Comparison of ENCODE assay signal across 20 cellular contexts in the genomic region with DNA sequence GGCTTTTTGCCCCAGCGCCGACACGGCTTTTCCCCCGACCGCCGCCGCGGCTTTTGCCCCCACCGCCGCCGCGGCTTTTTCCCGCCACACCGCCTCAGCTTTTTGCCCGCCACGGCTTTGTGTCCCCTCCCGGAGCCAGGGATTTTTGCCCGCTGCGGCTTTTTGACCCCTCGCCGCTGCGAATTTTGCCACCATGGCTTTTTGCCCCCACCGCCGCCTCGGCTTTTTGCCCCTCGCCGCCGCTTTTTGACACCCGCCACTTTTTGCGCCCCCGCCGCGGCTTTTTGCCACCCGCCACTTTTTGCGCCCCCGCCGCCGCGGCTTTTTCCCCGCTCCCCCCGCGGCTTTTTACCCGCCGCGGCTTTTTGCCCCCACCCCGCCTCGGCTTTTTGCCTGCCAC.
"Had no signal": no experiment of that assay in that cellular context is flagged by ENCODE, and none has a peak within 500 bp of the region (broad histone marks: within the 10 kb centered on the region; RNA-seq: fewer than 3 reads in every experiment).

No MANE protein-coding gene starts in this region.

- H3K4me1 ChIP-seq: colonic mucosa, foreskin keratinocyte, suprapubic skin, thyroid gland had no signal

- DNase-seq: colonic mucosa; dermis blood vessel endothelial cell; effector CD4-positive, alpha-beta T cell; endodermal cell; erythroblast; foreskin keratinocyte; hippocampal formation; natural killer cell; stimulated activated CD4-positive, alpha-beta T cell treated with anti-CD3 and anti-CD28 coated beads, Interleukin-2, amount 100 ng/mL, for 48 hours; stimulated activated naive CD4-positive, alpha-beta T cell treated with Interleukin-2 at 50 U/mL for 16 hours; thyroid gland had no signal

- H3K4me2 ChIP-seq: smooth muscle cell had no signal

- H3K27ac ChIP-seq: colonic mucosa, foreskin keratinocyte, suprapubic skin, thyroid gland had no signal

- H3K27ac Mint-ChIP-seq: endodermal cell, mesothelial cell of epicardium, natural killer cell, type B pancreatic cell had no signal

- FAIRE-seq: endothelial cell of umbilical vein, urothelium cell line had no signal

- H3K36me3 Mint-ChIP-seq: mesothelial cell of epicardium, natural killer cell, type B pancreatic cell had no signal

- H3K4me3 ChIP-seq: colonic mucosa, smooth muscle cell, suprapubic skin, thyroid gland had no signal

- H3K27me3 Mint-ChIP-seq: type B pancreatic cell had no signal

- H3K4me3 Mint-ChIP-seq: endodermal cell, mesothelial cell of epicardium, natural killer cell, neural crest cell, type B pancreatic cell had no signal

- H3K9me3 ChIP-seq: colonic mucosa, suprapubic skin, thyroid gland had no signal

- ATAC-seq: foreskin keratinocyte, left lobe of liver, natural killer cell, right cardiac atrium had no signal

- H3K27me3 ChIP-seq: colonic mucosa, foreskin keratinocyte, suprapubic skin, thyroid gland had no signal

- H3K36me3 ChIP-seq: colonic mucosa, suprapubic skin, thyroid gland had no signal

- H3K4me1 Mint-ChIP-seq: endodermal cell, mesothelial cell of epicardium, natural killer cell, neural crest cell had no signal
